ENCODE assay signal across 33 cellular contexts in genomic region chr6:166449036-166449435, GRCh38.
"Had no signal": no experiment of that assay in that cellular context is flagged by ENCODE, and none has a peak within 500 bp of the region (broad histone marks: within the 10 kb centered on the region; RNA-seq: fewer than 3 reads in every experiment).

No MANE protein-coding gene starts in this region.

- H3K27me3 ChIP-seq: ascending aorta, MG63, Peyer's patch had no signal

- ATAC-seq: PC-3 had no signal

- H3K4me3 ChIP-seq: ascending aorta, MG63, Peyer's patch, SJCRH30, SK-N-MC had no signal

- H3K36me3 ChIP-seq: MG63, SJCRH30, WERI-Rb-1 had no signal

- H3K9me3 ChIP-seq: ascending aorta, MG63, Peyer's patch, SJCRH30 had no signal

- H3K27ac ChIP-seq: ascending aorta, Peyer's patch, RWPE1, SJCRH30, SK-N-MC, WERI-Rb-1 had no signal

- H3K4me1 ChIP-seq: ascending aorta, Peyer's patch, SJCRH30 had no signal

- DNase-seq: activated CD4-positive, alpha-beta memory T cell treated with anti-CD3 and anti-CD28 coated beads, Interleukin-2, amount 10 ng/mL, durations not matched to agents 7 days and 5 days; activated CD4-positive, alpha-beta T cell treated with anti-CD3 and anti-CD28 coated beads for 1 hour; activated CD4-positive, alpha-beta T cell treated with anti-CD3 and anti-CD28 coated beads for 48 hours; activated CD4-positive, CD25-positive, alpha-beta regulatory T cell; activated gamma-delta T cell; activated naive CD4-positive, alpha-beta T cell treated with Interleukin-2 at 50 U/mL for 16 hours; activated naive CD8-positive, alpha-beta T cell treated with anti-CD3 and anti-CD28 coated beads, Interleukin-2, amount 10 ng/mL, durations not matched to agents 7 days and 5 days; activated T-cell treated with anti-CD3 and anti-CD28 coated beads, Interleukin-2, amount 50 U/mL, for 24 hours; amygdala; caudate nucleus; Karpas-422; KBM-7; MG63; NCI-H1048; NCI-H1105 treated with DMSO at 0.1 percent for 48 hours; NCI-H1436; NCI-H1694; NCI-H1930; NCI-H2081 treated with DMSO at 0.1 percent for 48 hours; NCI-H226; NCI-H446 treated with DMSO at 0.1 percent for 48 hours; NCI-H524; NCI-H69; NK-92 treated with Interleukin-12 subunit alpha and Interleukin-12 subunit beta, amount 100 ng/mL, for 24 hours; PC-3; SHP77; SJCRH30; T1000; WERI-Rb-1 had no signal
